In genomic region chr11:121141051-121141450, GRCh38 we compare ENCODE assay signal across 28 cellular contexts.
"Had no signal": no experiment of that assay in that cellular context is flagged by ENCODE, and none has a peak within 500 bp of the region (broad histone marks: within the 10 kb centered on the region; RNA-seq: fewer than 3 reads in every experiment).

No MANE protein-coding gene starts in this region.

- H3K27ac Mint-ChIP-seq: activated B cell treated with CpG ODN at 0.5 μM for 24 hours; activated CD4-positive, alpha-beta T cell treated with anti-CD3 and anti-CD28 coated beads for 36 hours; activated naive CD4-positive, alpha-beta T cell treated with anti-CD3 and anti-CD28 coated beads for 36 hours; activated naive CD8-positive, alpha-beta T cell treated with anti-CD3 and anti-CD28 coated beads, Interleukin-2, amount 10 ng/mL, durations not matched to agents 7 days and 5 days; activated T-cell treated with anti-CD3 and anti-CD28 coated beads, Interleukin-2, amount 50 U/mL, for 72 hours; effector memory CD8-positive, alpha-beta T cell; nephron; T-helper 1 cell treated with Interleukin-12 subunit alpha and Interleukin-12 subunit beta and Interleukin-4 antibody, amounts not matched to agents 30 μg/mL and 1 μg/mL, for 36 hours had no signal

- DNase-seq: activated B cell treated with CpG ODN at 0.5 μM for 24 hours; activated CD4-positive, alpha-beta T cell treated with anti-CD3 and anti-CD28 coated beads for 36 hours; activated CD4-positive, alpha-beta T cell treated with anti-CD3 and anti-CD28 coated beads, Interleukin-2, amount 50 U/mL, for 48 hours; activated effector memory CD4-positive, alpha-beta T cell treated with Interleukin-2 at 50 U/mL for 16 hours; activated naive CD4-positive, alpha-beta T cell treated with anti-CD3 and anti-CD28 coated beads for 36 hours; activated naive CD8-positive, alpha-beta T cell treated with anti-CD3 and anti-CD28 coated beads, Interleukin-2, amount 10 ng/mL, durations not matched to agents 7 days and 5 days; activated T-cell treated with anti-CD3 and anti-CD28 coated beads, Interleukin-2, amount 50 U/mL, for 72 hours; amniotic stem cell; caudate nucleus; dermis blood vessel endothelial cell; effector memory CD8-positive, alpha-beta T cell; foreskin melanocyte; glutamatergic neuron; hippocampal formation; left colon; mesenchymal stem cell; pancreas; right cardiac atrium; stimulated activated CD4-positive, alpha-beta T cell treated with anti-CD3 and anti-CD28 coated beads, Interleukin-12 subunit alpha, Interleukin-12 subunit beta, amount 100 ng/mL, for 4 hours; stimulated activated CD4-positive, alpha-beta T cell treated with anti-CD3 and anti-CD28 coated beads, Interleukin-4, amount 100 ng/mL, for 4 hours; stimulated activated naive CD8-positive, alpha-beta T cell treated with anti-CD3 and anti-CD28 coated beads, Interleukin-15, Interleukin-2, amounts not matched to agents 100 U/mL and 50 U/mL, for 24 hours; substantia nigra; T1000; thyroid gland; upper lobe of right lung had no signal

- H3K9me3 Mint-ChIP-seq: activated B cell treated with CpG ODN at 0.5 μM for 24 hours; activated naive CD4-positive, alpha-beta T cell treated with anti-CD3 and anti-CD28 coated beads for 36 hours; activated naive CD8-positive, alpha-beta T cell treated with anti-CD3 and anti-CD28 coated beads, Interleukin-2, amount 10 ng/mL, durations not matched to agents 7 days and 5 days; activated T-cell treated with anti-CD3 and anti-CD28 coated beads, Interleukin-2, amount 50 U/mL, for 72 hours; effector memory CD8-positive, alpha-beta T cell; nephron; T-helper 1 cell treated with Interleukin-12 subunit alpha and Interleukin-12 subunit beta and Interleukin-4 antibody, amounts not matched to agents 30 μg/mL and 1 μg/mL, for 36 hours had no signal

- H3K4me1 Mint-ChIP-seq: activated B cell treated with CpG ODN at 0.5 μM for 24 hours; activated CD4-positive, alpha-beta T cell treated with anti-CD3 and anti-CD28 coated beads for 36 hours had no signal

- H3K27me3 Mint-ChIP-seq: activated CD4-positive, alpha-beta T cell treated with anti-CD3 and anti-CD28 coated beads for 36 hours; activated naive CD8-positive, alpha-beta T cell treated with anti-CD3 and anti-CD28 coated beads, Interleukin-2, amount 10 ng/mL, durations not matched to agents 7 days and 5 days had no signal

- H3K27me3 ChIP-seq: pancreas, thyroid gland, upper lobe of right lung had no signal

- H3K27ac ChIP-seq: epithelial cell of prostate, pancreas, thyroid gland, upper lobe of right lung had no signal

- H3K4me1 ChIP-seq: pancreas, thyroid gland, upper lobe of right lung had no signal

- FAIRE-seq: pancreas had no signal

- H3K4me3 ChIP-seq: pancreas, thyroid gland, upper lobe of right lung had no signal

- H3K9me3 ChIP-seq: pancreas, thyroid gland, upper lobe of right lung had no signal

- H3K4me3 Mint-ChIP-seq: activated B cell treated with CpG ODN at 0.5 μM for 24 hours; activated CD4-positive, alpha-beta T cell treated with anti-CD3 and anti-CD28 coated beads for 36 hours; activated naive CD4-positive, alpha-beta T cell treated with anti-CD3 and anti-CD28 coated beads for 36 hours; activated naive CD8-positive, alpha-beta T cell treated with anti-CD3 and anti-CD28 coated beads, Interleukin-2, amount 10 ng/mL, durations not matched to agents 7 days and 5 days; activated T-cell treated with anti-CD3 and anti-CD28 coated beads, Interleukin-2, amount 50 U/mL, for 72 hours; effector memory CD8-positive, alpha-beta T cell; nephron; T-helper 1 cell treated with Interleukin-12 subunit alpha and Interleukin-12 subunit beta and Interleukin-4 antibody, amounts not matched to agents 30 μg/mL and 1 μg/mL, for 36 hours had no signal

- H3K36me3 ChIP-seq: pancreas, thyroid gland, upper lobe of right lung had no signal

- H3K36me3 Mint-ChIP-seq: activated naive CD8-positive, alpha-beta T cell treated with anti-CD3 and anti-CD28 coated beads, Interleukin-2, amount 10 ng/mL, durations not matched to agents 7 days and 5 days had no signal
